In genomic region chr5:159951387-159951786, GRCh38 we compare ENCODE assay signal across 12 cellular contexts. TPM values are rescaled to one million over a fixed set of nuclear protein-coding genes. Genes with fewer than 3 reads are reported as not detected.
DNase-seq lines count a peak whose midpoint lies in the region; ATAC-seq and TF ChIP-seq lines count a peak whose summit lies in the region.
"Had no signal": no experiment of that assay in that cellular context is flagged by ENCODE, and none has a peak within 500 bp of the region (broad histone marks: within the 10 kb centered on the region; RNA-seq: fewer than 3 reads in every experiment).

No MANE protein-coding gene starts in this region.

- H2BK120ac ChIP-seq in mesendoderm (ENCODE audit: low read depth, low read length): no peak overlapping the region

- no peaks in the 10 kb centered on the region for H3K27me3 ChIP-seq in brain microvascular endothelial cell (replicated peaks)
- no peaks in the 10 kb centered on the region for H3K27me3 ChIP-seq in mesendoderm (ENCODE audit: insufficient read depth, low read length, poor library complexity)

- H4K5ac ChIP-seq in mesendoderm (ENCODE audit: low read length): no peak overlapping the region

- H2AK5ac ChIP-seq in mesendoderm (ENCODE audit: low read length): no peak overlapping the region

- H3K23ac ChIP-seq in mesendoderm (ENCODE audit: low read length): no peak overlapping the region

- peaks cover 2% of the 10 kb centered on the region for H3K4me1 ChIP-seq in mesendoderm (ENCODE audit: control insufficient read depth, low read depth, low read length)

- H3K27ac ChIP-seq in brain microvascular endothelial cell: no peak overlapping the region
- no peak overlapping the region for H3K27ac ChIP-seq in mesendoderm (ENCODE audit: low read depth, low read length)
- H3K27ac ChIP-seq: coronary artery had no signal

- no peak overlapping the region for H3K4me2 ChIP-seq in mesendoderm (ENCODE audit: low read length)

- ATAC-seq in HG02981 (IDR thresholded peaks at IDR 0.05; ENCODE audit: unreplicated experiment): no peak
- no peak for ATAC-seq in HG02885 (IDR thresholded peaks at IDR 0.05; ENCODE audit: poor library complexity, unreplicated experiment)
- ATAC-seq in HG03108 (IDR thresholded peaks at IDR 0.05; ENCODE audit: unreplicated experiment): no peak
- ATAC-seq: right cardiac atrium had no signal

- H3K9ac ChIP-seq in mesendoderm (ENCODE audit: low read length): no peak overlapping the region

- no CpG with 5 or more reads among the region's 10 CpGs for WGBS in mesendoderm (ENCODE audit: extremely low coverage, insufficient coverage, low lambda C conversion rate)

- peak overlapping the region; percentile 10 for H3K56ac ChIP-seq in mesendoderm (ENCODE audit: low read length)

- no peaks in the 10 kb centered on the region for H3K79me2 ChIP-seq in mesendoderm (ENCODE audit: control insufficient read depth, insufficient read depth, low read length)

- no peak overlapping the region for H4K8ac ChIP-seq in mesendoderm (ENCODE audit: low read depth, low read length)

- H3K4ac ChIP-seq in mesendoderm (ENCODE audit: low read depth, low read length): no peak overlapping the region

- DNase-seq in EH (ENCODE audit: low read depth): peak; percentile 25
- peak; percentile 38 for DNase-seq in brain microvascular endothelial cell
- DNase-seq in mesendoderm: peak; percentile 81
- no peak for DNase-seq in NCI-H2107 treated with DMSO at 0.1 percent for 48 hours (lab: John Stamatoyannopoulos, UW; ENCODE audit: unreplicated experiment)
- DNase-seq: activated T-cell treated with anti-CD3 and anti-CD28 coated beads, Interleukin-2, amount 50 U/mL, for 48 hours; GDM1; right cardiac atrium had no signal

- H3K36me3 ChIP-seq in brain microvascular endothelial cell (replicated peaks): no peaks in the 10 kb centered on the region
- H3K36me3 ChIP-seq in mesendoderm (ENCODE audit: control insufficient read depth, insufficient read depth, low read length): no peaks in the 10 kb centered on the region

- H2BK15ac ChIP-seq in mesendoderm (replicated peaks; ENCODE audit: low read depth): no peak overlapping the region

- H3K4me3 ChIP-seq in brain microvascular endothelial cell (ENCODE audit: low read depth, low read length) (no peak overlapping the region), mesendoderm (ENCODE audit: low read length) (no peak overlapping the region)
- H3K4me3 ChIP-seq: coronary artery had no signal

- in situ Hi-C loops in brain microvascular endothelial cell (cut with HindIII; ENCODE audit: low pct_ligation_motif_present, low sequenced_read_pairs): no loop called here

- H3K18ac ChIP-seq in mesendoderm (ENCODE audit: low read length): no peak overlapping the region

- H2BK5ac ChIP-seq in mesendoderm (ENCODE audit: low read length): no peak overlapping the region

- H3K79me1 ChIP-seq in mesendoderm (ENCODE audit: low read length): no peaks in the 10 kb centered on the region

- 0 out of 2 replicates have a peak, but pooled peaks have one; percentile 13 for TF ChIP-seq CTCF in LNCAP (IDR thresholded peaks at IDR 0.05)
- no peak for TF ChIP-seq CTCF in brain microvascular endothelial cell (IDR thresholded peaks at IDR 0.05; ENCODE audit: low read depth, low read length, missing control alignments)

RNA-seq across cellular contexts. Expression of gene ADRA1B, which starts 35.1 kb away (rescaled TPM):
- 0.08 TPM for polyA plus RNA-seq in mesendoderm (2013, experiment 1 of 2)
- polyA plus RNA-seq in mesendoderm (2013, experiment 2 of 2): 0.10 TPM

RNA-seq across cellular contexts. Expression of gene TTC1, which starts 57.6 kb away (rescaled TPM):
- 96.8 TPM for polyA plus RNA-seq in mesendoderm (2013, experiment 1 of 2)
- 98.8 TPM for polyA plus RNA-seq in mesendoderm (2013, experiment 2 of 2)
